Comparison of ENCODE assay signal across 17 cellular contexts in the genomic region with DNA sequence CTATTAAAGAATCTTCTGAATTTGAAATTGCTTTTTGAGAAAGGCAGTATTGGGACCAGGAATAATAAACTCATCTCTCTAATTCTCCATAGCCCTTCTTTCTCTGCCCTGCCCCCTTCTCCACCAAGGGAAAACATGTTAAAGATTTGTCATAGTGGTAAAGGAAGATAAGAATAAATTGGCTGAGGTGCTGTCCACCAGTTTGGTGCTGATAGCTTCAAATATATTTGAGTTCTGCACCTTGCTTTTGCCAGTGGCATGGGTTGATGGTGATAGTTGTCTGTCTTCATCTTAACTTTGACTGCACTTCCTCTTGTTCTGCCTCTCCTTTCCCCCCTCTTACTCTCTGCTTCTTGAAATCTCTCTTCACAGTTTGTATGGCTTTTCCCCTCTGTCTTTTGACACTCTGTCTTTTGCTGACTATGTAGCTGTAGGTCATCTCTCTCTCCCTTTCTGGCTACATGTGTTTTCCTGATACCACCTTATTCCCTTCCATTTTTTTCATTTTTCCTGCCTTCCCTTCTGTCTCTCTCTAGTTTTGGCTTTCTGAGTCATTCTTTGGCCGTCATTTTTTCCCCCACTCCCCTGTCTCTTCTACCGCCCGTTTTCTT. TPM values are rescaled to one million over a fixed set of nuclear protein-coding genes. Genes with fewer than 3 reads are reported as not detected.
A peak's percentile ranks its signal among the peaks of the same experiment; 100 is the strongest.
DNase-seq lines count a peak whose midpoint lies in the region; ATAC-seq and TF ChIP-seq lines count a peak whose summit lies in the region.
"Had no signal": no experiment of that assay in that cellular context is flagged by ENCODE, and none has a peak within 500 bp of the region (broad histone marks: within the 10 kb centered on the region; RNA-seq: fewer than 3 reads in every experiment).

No MANE protein-coding gene starts in this region.

- H3K14ac ChIP-seq in IMR-90 (replicated peaks; ENCODE audit: low read depth, low read length) = no peak overlapping the region

- no peak overlapping the region for H4K8ac ChIP-seq in IMR-90 (ENCODE audit: low read depth in 2 of 2, low read length in 2 of 2)

- peaks cover 11 to 28% of the 10 kb centered on the region in 2 experiments for H3K79me1 ChIP-seq in IMR-90 (ENCODE audit: low read depth in 1 of 2, low read length in 2 of 2)

- H3K9me1 ChIP-seq in IMR-90 (ENCODE audit: insufficient read depth, low read length) = no peaks in the 10 kb centered on the region

- H4K20me1 ChIP-seq in DND-41 (ENCODE audit: insufficient read depth, low read length) (no peaks in the 10 kb centered on the region), IMR-90 (ENCODE audit: insufficient read depth, low read length) (peaks cover 8% of the 10 kb centered on the region)

- TF ChIP-seq CTCF in DND-41 (IDR thresholded peaks at IDR 0.05; ENCODE audit: borderline replicate concordance, extremely low read depth, low read length, poor library complexity, severe bottlenecking) (no peak), IMR-90 (conservative IDR thresholded peaks at IDR 0.05; ENCODE audit: low read depth, low read length) (no peak), ovary (IDR thresholded peaks at IDR 0.05) (no peak)

- TF ChIP-seq POLR2A in IMR-90 (IDR thresholded peaks at IDR 0.05; ENCODE audit: low read depth, low read length) (no peak), ovary (IDR thresholded peaks at IDR 0.05) (no peak)

- CTCF ChIA-PET in IMR-90 (lab: Yijun Ruan, JAX) = no interaction called here

- no peak overlapping the region for H2AK9ac ChIP-seq in IMR-90 (replicated peaks; ENCODE audit: low read depth, low read length, poor library complexity)

- H4K5ac ChIP-seq in IMR-90 (ENCODE audit: low read depth, low read length) = no peak overlapping the region

- no peak overlapping the region for H3K4me2 ChIP-seq in DND-41 (ENCODE audit: insufficient read depth, low read length)
- no peak overlapping the region for H3K4me2 ChIP-seq in IMR-90 (ENCODE audit: low read depth, low read length)
- H3K4me2 ChIP-seq: neural progenitor cell, PC-9 had no signal

- H3K36me3 ChIP-seq in DND-41 (ENCODE audit: insufficient read depth, low read length) = no peaks in the 10 kb centered on the region
- H3K36me3 ChIP-seq in IMR-90 (ENCODE audit: control insufficient read depth, insufficient read depth, low read length) = no peaks in the 10 kb centered on the region
- H3K36me3 ChIP-seq in ovary = no peaks in the 10 kb centered on the region
- H3K36me3 ChIP-seq: BE2C, heart left ventricle, tibial artery had no signal

- H2BK120ac ChIP-seq in IMR-90 (ENCODE audit: low read depth, low read length) = no peak overlapping the region

- no peak overlapping the region for H3K4ac ChIP-seq in IMR-90 (ENCODE audit: low read depth, low read length)

- no peaks in the 10 kb centered on the region for H3K27me3 ChIP-seq in DND-41 (ENCODE audit: insufficient read depth, low read length, poor library complexity)
- H3K27me3 ChIP-seq in IMR-90 (ENCODE audit: control insufficient read depth, insufficient read depth, low read length) = no peaks in the 10 kb centered on the region
- H3K27me3 ChIP-seq in ovary = no peaks in the 10 kb centered on the region
- H3K27me3 ChIP-seq: BE2C, heart left ventricle, neural progenitor cell, tibial artery had no signal

- no peak overlapping the region for H3K9ac ChIP-seq in DND-41 (ENCODE audit: low read depth, low read length)
- no peak overlapping the region for H3K9ac ChIP-seq in IMR-90 (ENCODE audit: low read depth, low read length)
- H3K9ac ChIP-seq: neural progenitor cell had no signal

- dilution Hi-C loops in IMR-90 (cut with HindIII; ENCODE audit: low sequenced_read_pairs, unreplicated experiment) = no loop called here

- H2AFZ ChIP-seq in DND-41 (ENCODE audit: low read depth, low read length) = no peak overlapping the region
- no peak overlapping the region for H2AFZ ChIP-seq in IMR-90 (replicated peaks; ENCODE audit: low read length, poor library complexity)
- H2AFZ ChIP-seq: neural progenitor cell, PC-9 had no signal

- no peak overlapping the region for H3K23ac ChIP-seq in IMR-90 (ENCODE audit: low read depth, low read length)

- 100% methylated on average over 1 to 2 of the region's 3 CpGs for WGBS in IMR-90 (ENCODE audit: extremely low coverage in 2 of 2, insufficient read length in 1 of 2), 2 experiments
- 95 to 98% (median 97%) methylated on average over 3 of the region's 3 CpGs for WGBS in ovary, 3 donors

- DNase-seq in DND-41 (no peak), IMR-90 (peak; percentile 5), amniotic epithelial cell (ENCODE audit: low read depth) (peak; percentile 27), iris pigment epithelial cell (ENCODE audit: low read depth) (peak; percentile 14), ovary (no peak), left cardiac atrium (no peak), NCI-H146 (lab: John Stamatoyannopoulos, UW) (no peak), activated gamma-delta T cell treated with Interleukin-2 at 50 U/mL for 16 hours (no peak)
- DNase-seq: activated CD4-positive, alpha-beta T cell treated with anti-CD3 and anti-CD28 coated beads, Interleukin-2, amount 10 ng/mL, durations not matched to agents 7 days and 5 days; activated naive CD4-positive, alpha-beta T cell treated with anti-CD3 and anti-CD28 coated beads for 36 hours; BE2C; heart left ventricle; NCI-H69; PC-9; tibial artery had no signal

- BruUV-seq in IMR-90 (replicated peaks; lab: Mats Ljungman, UMichigan) = no TSS peak

- no peaks in the 10 kb centered on the region for H3K79me2 ChIP-seq in DND-41 (ENCODE audit: insufficient read depth, low read length)

- POLR2A ChIA-PET in IMR-90 (lab: Charles Lee; ENCODE audit: unreplicated experiment) = interaction anchor here (0.6 kb wide), 1 partner anchor 162 kb away, joined by 3 read pairs; no protein-coding TSS in a partner anchor

- H2BK20ac ChIP-seq in IMR-90 (ENCODE audit: low read depth, low read length) = no peak overlapping the region

- no peak overlapping the region for H3K27ac ChIP-seq in DND-41 (ENCODE audit: low read length)
- H3K27ac ChIP-seq in IMR-90 (ENCODE audit: insufficient read depth, low read length) = no peak overlapping the region
- H3K27ac ChIP-seq in ovary = no peak overlapping the region
- H3K27ac ChIP-seq: heart left ventricle, neural progenitor cell, PC-9, tibial artery had no signal

- no peak overlapping the region for H2BK5ac ChIP-seq in IMR-90 (ENCODE audit: low read depth, low read length, poor library complexity, severe bottlenecking)

- H4K91ac ChIP-seq in IMR-90 (ENCODE audit: insufficient read depth, low read depth, low read length) = no peak overlapping the region

- TF ChIP-seq EP300 in ovary (IDR thresholded peaks at IDR 0.05) = no peak

- no peak overlapping the region for H2AK5ac ChIP-seq in IMR-90 (ENCODE audit: low read depth, low read length)

- no peak overlapping the region for H3K18ac ChIP-seq in IMR-90 (ENCODE audit: low read depth, low read length)

- no peak overlapping the region for H3K56ac ChIP-seq in IMR-90 (ENCODE audit: extremely low read depth, insufficient read depth, low read length)

- TF ChIP-seq RAD21 in IMR-90 (IDR thresholded peaks at IDR 0.05; ENCODE audit: low read length) = no peak

- intact Hi-C loops in IMR-90 (cut with micrococcal nuclease) (no loop called here), ovary (cut with DNase I) (no loop called here), left cardiac atrium (cut with DNase I) (no loop called here)

- in situ Hi-C loops in IMR-90 (cut with MboI; ENCODE audit: low sequenced_read_pairs) = no loop called here

- ATAC-seq in DND-41 (ENCODE audit: insufficient read depth, low read depth) (peak; percentile 49; the same call in 1 of the 3 replicates), IMR-90 (ENCODE audit: low read depth) (no peak; the same call in 1 of the 2 replicates), left cardiac atrium (no peak)
- ATAC-seq: heart left ventricle; stimulated activated memory B cell treated with anti-CD40 and anti-IgM and Interleukin-4, amounts not matched to agents 10 μg/mL and 1 μg/mL and 100 μg/mL, for 72 hours had no signal

- H3K9me3 ChIP-seq in DND-41 (ENCODE audit: insufficient read depth, low read length, severe bottlenecking) (no peaks in the 10 kb centered on the region), IMR-90 (ENCODE audit: control insufficient read depth, insufficient read depth, low read length) (no peaks in the 10 kb centered on the region), ovary (no peaks in the 10 kb centered on the region)
- H3K9me3 ChIP-seq: BE2C, tibial artery had no signal

- H3K4me3 ChIP-seq in DND-41 (ENCODE audit: low read depth in 1 of 2, low read length in 2 of 2) (no peak overlapping the region), IMR-90 (ENCODE audit: insufficient read depth, low read depth, low read length) (no peak overlapping the region), ovary (no peak overlapping the region)
- H3K4me3 ChIP-seq: heart left ventricle, neural progenitor cell, PC-9, tibial artery had no signal

- no peak overlapping the region for H2BK15ac ChIP-seq in IMR-90 (ENCODE audit: low read depth, low read length)

- no peaks in the 10 kb centered on the region for H3K4me1 ChIP-seq in DND-41 (ENCODE audit: insufficient read depth, low read length)
- H3K4me1 ChIP-seq in IMR-90 (ENCODE audit: control insufficient read depth, insufficient read depth, low read length) = no peaks in the 10 kb centered on the region
- no peaks in the 10 kb centered on the region for H3K4me1 ChIP-seq in ovary (ENCODE audit: insufficient read depth)
- H3K4me1 ChIP-seq: BE2C had no signal

TF ChIP-seq in IMR-90, 13 proteins besides CTCF, POLR2A, EP300 and RAD21:
- TF ChIP-seq BHLHE40 (IDR thresholded peaks at IDR 0.05; ENCODE audit: low read depth, low read length) (no peak), SMC3 (IDR thresholded peaks at IDR 0.05; ENCODE audit: low read depth, low read length) (no peak), RFX5 (IDR thresholded peaks at IDR 0.05; ENCODE audit: low read depth, low read length) (no peak), CEBPB (IDR thresholded peaks at IDR 0.05; ENCODE audit: low read depth, low read length) (no peak), NFE2L2 (IDR thresholded peaks at IDR 0.05; ENCODE audit: low read depth, low read length) (no peak)

RNA-seq across cellular contexts. Expression of gene NDUFS4, which starts 56.6 kb away (rescaled TPM):
- 34.2 and 60.0 TPM in 2 replicates for total RNA-seq in IMR-90 (2012; rRNA removed)
- 67.5 and 70.1 TPM in 2 replicates for polyA plus RNA-seq in IMR-90 (2012; rRNA removed)
- polyA plus RNA-seq in IMR-90 (2012; cell fraction: cytosol; rRNA removed) = 37.0 and 54.3 TPM in 2 replicates
- 9.7 and 50.4 TPM in 2 replicates for polyA plus RNA-seq in IMR-90 (2012; cell fraction: nucleus; rRNA removed; ENCODE audit: low replicate concordance)
- 100 to 1,000 TPM in 3 of 7 donors, 10 to 100 TPM in 4; 75.1 to 104 (median 87.5) TPM for total RNA-seq in ovary
- 100 to 1,000 TPM; 107 to 145 TPM for polyA plus RNA-seq in ovary
- total RNA-seq in left cardiac atrium = 100 to 1,000 TPM; 114 to 136 TPM

Comparison
In these comparisons a context has a peak if more than half of its experiments do, and no peak if none do; other contexts are left out.
1. DNase-seq: peak in IMR-90 (single experiment), amniotic epithelial cell (single experiment) and iris pigment epithelial cell (single experiment); none in DND-41 (single experiment), ovary (0 of 5), left cardiac atrium (single experiment), NCI-H146 (single experiment) and activated gamma-delta T cell treated with Interleukin-2 at 50 U/mL for 16 hours (single experiment).